Comparison of ENCODE assay signal across 1 cellular context in genomic region chr2:42769583-42770287, GRCh38.
TF ChIP-seq lines count a peak whose summit lies in the region.

No MANE protein-coding gene starts in this region.

TF ChIP-seq in SK-N-SH, 30 proteins besides CTCF, POLR2A, EP300 and RAD21 (continued from another document):
- TF ChIP-seq PBX3 (IDR thresholded peaks at IDR 0.05) (no peak), USF2 (IDR thresholded peaks at IDR 0.05; ENCODE audit: borderline replicate concordance, low read depth, low read length) (no peak), SIN3A (IDR thresholded peaks at IDR 0.05; ENCODE audit: borderline replicate concordance, low read depth, low read length) (no peak), POLR2AphosphoS5 (IDR thresholded peaks at IDR 0.05; ENCODE audit: low read depth, low read length) (no peak), ELF1 (IDR thresholded peaks at IDR 0.05) (no peak), TEAD4 (IDR thresholded peaks at IDR 0.05; ENCODE audit: borderline replicate concordance, insufficient read depth) (no peak), ZBTB33 (IDR thresholded peaks at IDR 0.05; ENCODE audit: borderline replicate concordance, low read depth) (no peak)
